8 cellular contexts compared by ENCODE assay signal in the genomic region with DNA sequence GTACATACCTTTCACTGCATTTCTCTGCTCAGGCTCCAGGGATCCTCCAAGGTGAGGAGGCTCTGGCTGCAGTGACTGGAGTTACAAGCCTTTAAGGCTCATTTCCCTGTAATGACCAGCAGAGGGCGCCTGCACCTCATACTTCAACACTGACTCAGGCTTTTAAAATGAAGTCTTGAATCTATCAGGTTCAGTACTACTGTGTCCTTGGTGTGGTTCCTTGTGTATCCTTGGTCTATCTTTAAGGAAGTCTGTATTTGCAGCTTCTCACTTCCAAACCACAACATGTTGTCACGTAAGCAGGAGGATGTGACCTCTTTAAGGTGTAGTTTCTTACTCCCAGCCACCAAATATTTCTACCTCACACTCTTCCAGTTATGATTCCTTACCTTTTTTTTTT. TPM values are rescaled to one million over a fixed set of nuclear protein-coding genes. Genes with fewer than 3 reads are reported as not detected.
DNase-seq lines count a peak whose midpoint lies in the region; ATAC-seq, FAIRE-seq and TF ChIP-seq lines count a peak whose summit lies in the region.

No MANE protein-coding gene starts in this region.

- peak; percentile 94 for FAIRE-seq in keratinocyte (lab: Jason Lieb, UNC)

- no peaks in the 10 kb centered on the region for H3K36me3 ChIP-seq in WERI-Rb-1
- H3K36me3 ChIP-seq in breast epithelium = no peaks in the 10 kb centered on the region
- peaks cover 2 to 11% of the 10 kb centered on the region in 2 experiments for H3K36me3 ChIP-seq in keratinocyte (ENCODE audit: control insufficient read depth in 2 of 2, extremely low read depth in 1 of 2, insufficient read depth in 2 of 2, low read length in 2 of 2)

- no peaks in the 10 kb centered on the region for H3K4me1 ChIP-seq in breast epithelium
- H3K4me1 ChIP-seq in keratinocyte (ENCODE audit: control insufficient read depth, extremely low read depth, insufficient read depth, low read length) = peaks cover 12% of the 10 kb centered on the region

- no peak for TF ChIP-seq POLR2A in breast epithelium (IDR thresholded peaks at IDR 0.05)

- H3K27ac ChIP-seq in WERI-Rb-1 = no peak overlapping the region
- peak overlapping the region in 1 of 2 donors; percentile 22 for H3K27ac ChIP-seq in breast epithelium
- H3K27ac ChIP-seq in keratinocyte (ENCODE audit: control insufficient read depth, insufficient read depth, low read length) = peak overlapping the region; percentile 42

- peaks cover 1% of the 10 kb centered on the region for H3K79me2 ChIP-seq in keratinocyte (ENCODE audit: control insufficient read depth, insufficient read depth, low read length)

- H2AFZ ChIP-seq in keratinocyte (ENCODE audit: control insufficient read depth, low read length) = no peak overlapping the region

- peak overlapping the region; percentile 35 for H3K9ac ChIP-seq in keratinocyte (ENCODE audit: control insufficient read depth, extremely low read depth, insufficient read depth, low read length)

- peak; percentile 86 to 90 for DNase-seq in AML-193 (lab: John Stamatoyannopoulos, UW)
- DNase-seq in NCI-H2171 treated with DMSO at 0.1 percent for 48 hours (lab: John Stamatoyannopoulos, UW) = peak; percentile 91
- peak; percentile 68 for DNase-seq in WERI-Rb-1
- peak; percentile 75 to 89 for DNase-seq in breast epithelium (ENCODE audit: low spot score in 2 of 2)
- DNase-seq in keratinocyte (ENCODE audit: low read depth, low spot score) = peak; percentile 75
- peak; percentile 69 for DNase-seq in stimulated activated CD4-positive, alpha-beta T cell treated with anti-CD3 and anti-CD28 coated beads, Interleukin-1b, Interleukin-23, amount 100 ng/mL, for 48 hours

- H3K4me2 ChIP-seq in keratinocyte (ENCODE audit: control insufficient read depth, extremely low read depth, insufficient read depth, low read depth, low read length) = peak overlapping the region; percentile 25

- H3K27me3 ChIP-seq in WERI-Rb-1 (ENCODE audit: insufficient read depth, low read depth, severe bottlenecking) (no peaks in the 10 kb centered on the region), breast epithelium (no peaks in the 10 kb centered on the region), keratinocyte (ENCODE audit: control insufficient read depth, extremely low read depth, insufficient read depth, low read length) (no peaks in the 10 kb centered on the region)

- TF ChIP-seq CTCF in WERI-Rb-1 (IDR thresholded peaks at IDR 0.05; ENCODE audit: low read depth, low read length) (peak; percentile 83), breast epithelium (IDR thresholded peaks at IDR 0.05) (peak; percentile 92 to 98 (median 97)), keratinocyte (optimal IDR thresholded peaks at IDR 0.05 in 1 of 3, IDR thresholded peaks at IDR 0.05 in 1 of 3, conservative IDR thresholded peaks at IDR 0.05 in 1 of 3; ENCODE audit: extremely low read depth in 1 of 3, insufficient read depth in 2 of 3, low read length in 3 of 3) (peak; percentile 80 to 97 (median 86))

- intact Hi-C loops in breast epithelium (cut with DNase I; ENCODE audit: low total_unique reads) = loop anchor here (5.0 to 10.0 kb wide), 2 partner anchors 147 to 260 kb away; a partner anchor contains a TSS

- no peak overlapping the region for H3K4me3 ChIP-seq in WERI-Rb-1 (ENCODE audit: low read depth, low read length)
- no peak overlapping the region for H3K4me3 ChIP-seq in breast epithelium
- no peak overlapping the region for H3K4me3 ChIP-seq in keratinocyte (ENCODE audit: control insufficient read depth in 2 of 3, extremely low read depth in 1 of 3, insufficient read depth in 2 of 3, low read depth in 1 of 3, low read length in 3 of 3)

- no peaks in the 10 kb centered on the region for H4K20me1 ChIP-seq in keratinocyte (ENCODE audit: control insufficient read depth, extremely low read depth, insufficient read depth, low read length)

- dilution Hi-C loops in keratinocyte (cut with MboI; ENCODE audit: extremely low pct_ligation_motif_present, low sequenced_read_pairs) = no loop called here

- ATAC-seq in GM18909 (IDR thresholded peaks at IDR 0.05; ENCODE audit: poor library complexity, unreplicated experiment) = peak; percentile 94
- ATAC-seq in HG03108 (IDR thresholded peaks at IDR 0.05; ENCODE audit: unreplicated experiment) = peak; percentile 80

- peaks cover 2% of the 10 kb centered on the region for H3K9me1 ChIP-seq in keratinocyte (ENCODE audit: control insufficient read depth, extremely low read depth, insufficient read depth, low read length)

- H3K9me3 ChIP-seq in WERI-Rb-1 (ENCODE audit: severe bottlenecking) = no peaks in the 10 kb centered on the region
- H3K9me3 ChIP-seq in breast epithelium = no peaks in the 10 kb centered on the region
- H3K9me3 ChIP-seq in keratinocyte (ENCODE audit: control insufficient read depth, low read depth, low read length) = no peaks in the 10 kb centered on the region

RNA-seq across cellular contexts. Expression of a gene that starts 43.1 kb away (rescaled TPM):
- total RNA-seq in breast epithelium = 1 to 10 TPM in 1 of 3 donors, under 1 TPM in 2; 0.16 to 1.3 (median 0.33) TPM
- polyA plus RNA-seq in keratinocyte = 5.9 to 10.9 TPM (median 9.8 TPM) in 3 replicates
- 2.6 TPM for polyA plus RNA-seq in keratinocyte (2011; ENCODE audit: low read depth)
- polyA plus RNA-seq in keratinocyte (2011; cell fraction: cytosol; rRNA removed) = 10.5 and 14.0 TPM in 2 replicates
- polyA plus RNA-seq in keratinocyte (2011; cell fraction: nucleus; rRNA removed) = 9.5 and 10.5 TPM in 2 replicates
- 2.2 and 9.5 TPM in 2 replicates for polyA plus RNA-seq in keratinocyte (2012; ENCODE audit: low replicate concordance)
- 4.2 to 14.5 TPM (median 5.5 TPM) in 3 replicates for polyA minus RNA-seq in keratinocyte
- 3.1 TPM for polyA minus RNA-seq in keratinocyte (2011; cell fraction: cytosol; rRNA and poly(A)+ RNA removed)
- polyA minus RNA-seq in keratinocyte (2011; cell fraction: nucleus; rRNA and poly(A)+ RNA removed) = 16.5 and 29.0 TPM in 2 replicates
